Comparison of ENCODE assay signal across 2 cellular contexts in the genomic region with DNA sequence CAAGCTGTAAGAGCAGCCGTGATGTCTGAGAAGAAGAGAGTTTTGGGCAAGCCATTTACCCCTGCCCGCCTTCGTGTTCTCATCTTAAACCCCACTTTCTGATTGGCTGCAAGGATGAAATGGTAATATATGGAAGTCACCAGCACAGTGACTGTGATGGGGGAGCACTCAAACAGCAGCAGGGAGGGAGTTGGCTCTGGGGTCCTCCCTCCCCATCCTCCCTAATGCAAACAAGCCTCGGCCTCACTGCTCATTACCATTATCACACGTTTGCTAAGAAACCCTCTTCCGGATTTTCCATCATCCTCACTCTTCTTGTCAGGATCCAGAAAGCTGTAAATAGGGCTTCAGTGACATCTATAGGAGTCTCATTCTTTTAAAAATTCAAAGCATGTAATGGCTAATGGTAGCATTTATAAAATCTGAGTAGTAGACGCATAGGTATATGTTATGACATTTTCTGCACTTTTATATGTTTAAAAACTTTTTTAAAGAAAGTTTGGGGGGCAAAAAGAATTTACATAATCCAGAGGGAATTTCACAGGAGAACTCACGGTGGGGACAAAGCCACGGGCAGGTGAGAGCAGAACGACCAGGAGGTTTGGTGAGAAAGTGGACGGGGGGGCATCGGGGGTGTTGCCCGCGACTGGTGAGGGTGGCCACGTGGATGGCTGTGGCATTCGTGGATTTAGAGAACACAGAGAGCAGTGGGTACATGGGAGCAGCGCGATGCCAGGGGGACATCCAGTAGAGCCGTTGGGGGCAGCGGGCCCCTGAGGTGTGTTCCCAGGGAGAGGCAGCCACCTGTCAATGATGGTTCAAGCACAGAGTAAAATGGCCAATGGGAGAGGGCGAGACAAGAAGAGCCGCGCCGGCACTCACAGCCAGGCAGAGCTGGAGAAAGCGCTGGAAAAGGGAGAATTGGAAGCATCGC.
A peak's percentile ranks its signal among the peaks of the same experiment; 100 is the strongest.
TF ChIP-seq lines count a peak whose summit lies in the region.

No MANE protein-coding gene starts in this region.

TF ChIP-seq in HepG2, 621 proteins besides CTCF, POLR2A, EP300 and RAD21 (continues in another document):
- TF ChIP-seq TRIM24 (CRISPR knock-in tag; IDR thresholded peaks at IDR 0.05) (no peak), XRCC5 (optimal IDR thresholded peaks at IDR 0.05; ENCODE audit: low read length) (peak; percentile 15), GABPA (IDR thresholded peaks at IDR 0.05; ENCODE audit: low read depth, low read length) (no peak), GABPA (CRISPR knock-in tag; IDR thresholded peaks at IDR 0.05; ENCODE audit: low read depth) (no peak), NFYC (CRISPR knock-in tag; IDR thresholded peaks at IDR 0.05) (no peak), SETDB1 (CRISPR knock-in tag; IDR thresholded peaks at IDR 0.05; ENCODE audit: borderline replicate concordance) (no peak), ZNF263 (CRISPR knock-in tag; IDR thresholded peaks at IDR 0.05) (peak; percentile 90), KAT8 (CRISPR knock-in tag; IDR thresholded peaks at IDR 0.05) (no peak), ZNF274 (CRISPR knock-in tag; IDR thresholded peaks at IDR 0.05) (no peak), CREB1 (IDR thresholded peaks at IDR 0.05) (no peak), CREB1 (CRISPR knock-in tag; IDR thresholded peaks at IDR 0.05) (no peak), KDM1A (CRISPR knock-in tag; IDR thresholded peaks at IDR 0.05) (no peak)
- TF ChIP-seq, protein P1, sequence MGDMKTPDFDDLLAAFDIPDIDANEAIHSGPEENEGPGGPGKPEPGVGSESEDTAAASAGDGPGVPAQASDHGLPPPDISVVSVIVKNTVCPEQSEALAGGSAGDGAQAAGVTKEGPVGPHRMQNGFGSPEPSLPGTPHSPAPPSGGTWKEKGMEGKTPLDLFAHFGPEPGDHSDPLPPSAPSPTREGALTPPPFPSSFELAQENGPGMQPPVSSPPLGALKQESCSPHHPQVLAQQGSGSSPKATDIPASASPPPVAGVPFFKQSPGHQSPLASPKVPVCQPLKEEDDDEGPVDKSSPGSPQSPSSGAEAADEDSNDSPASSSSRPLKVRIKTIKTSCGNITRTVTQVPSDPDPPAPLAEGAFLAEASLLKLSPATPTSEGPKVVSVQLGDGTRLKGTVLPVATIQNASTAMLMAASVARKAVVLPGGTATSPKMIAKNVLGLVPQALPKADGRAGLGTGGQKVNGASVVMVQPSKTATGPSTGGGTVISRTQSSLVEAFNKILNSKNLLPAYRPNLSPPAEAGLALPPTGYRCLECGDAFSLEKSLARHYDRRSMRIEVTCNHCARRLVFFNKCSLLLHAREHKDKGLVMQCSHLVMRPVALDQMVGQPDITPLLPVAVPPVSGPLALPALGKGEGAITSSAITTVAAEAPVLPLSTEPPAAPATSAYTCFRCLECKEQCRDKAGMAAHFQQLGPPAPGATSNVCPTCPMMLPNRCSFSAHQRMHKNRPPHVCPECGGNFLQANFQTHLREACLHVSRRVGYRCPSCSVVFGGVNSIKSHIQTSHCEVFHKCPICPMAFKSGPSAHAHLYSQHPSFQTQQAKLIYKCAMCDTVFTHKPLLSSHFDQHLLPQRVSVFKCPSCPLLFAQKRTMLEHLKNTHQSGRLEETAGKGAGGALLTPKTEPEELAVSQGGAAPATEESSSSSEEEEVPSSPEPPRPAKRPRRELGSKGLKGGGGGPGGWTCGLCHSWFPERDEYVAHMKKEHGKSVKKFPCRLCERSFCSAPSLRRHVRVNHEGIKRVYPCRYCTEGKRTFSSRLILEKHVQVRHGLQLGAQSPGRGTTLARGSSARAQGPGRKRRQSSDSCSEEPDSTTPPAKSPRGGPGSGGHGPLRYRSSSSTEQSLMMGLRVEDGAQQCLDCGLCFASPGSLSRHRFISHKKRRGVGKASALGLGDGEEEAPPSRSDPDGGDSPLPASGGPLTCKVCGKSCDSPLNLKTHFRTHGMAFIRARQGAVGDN (CRISPR knock-in tag; IDR thresholded peaks at IDR 0.05): peak; percentile 15; the same call in 1 of the 2 replicates
- TF ChIP-seq, protein P2, sequence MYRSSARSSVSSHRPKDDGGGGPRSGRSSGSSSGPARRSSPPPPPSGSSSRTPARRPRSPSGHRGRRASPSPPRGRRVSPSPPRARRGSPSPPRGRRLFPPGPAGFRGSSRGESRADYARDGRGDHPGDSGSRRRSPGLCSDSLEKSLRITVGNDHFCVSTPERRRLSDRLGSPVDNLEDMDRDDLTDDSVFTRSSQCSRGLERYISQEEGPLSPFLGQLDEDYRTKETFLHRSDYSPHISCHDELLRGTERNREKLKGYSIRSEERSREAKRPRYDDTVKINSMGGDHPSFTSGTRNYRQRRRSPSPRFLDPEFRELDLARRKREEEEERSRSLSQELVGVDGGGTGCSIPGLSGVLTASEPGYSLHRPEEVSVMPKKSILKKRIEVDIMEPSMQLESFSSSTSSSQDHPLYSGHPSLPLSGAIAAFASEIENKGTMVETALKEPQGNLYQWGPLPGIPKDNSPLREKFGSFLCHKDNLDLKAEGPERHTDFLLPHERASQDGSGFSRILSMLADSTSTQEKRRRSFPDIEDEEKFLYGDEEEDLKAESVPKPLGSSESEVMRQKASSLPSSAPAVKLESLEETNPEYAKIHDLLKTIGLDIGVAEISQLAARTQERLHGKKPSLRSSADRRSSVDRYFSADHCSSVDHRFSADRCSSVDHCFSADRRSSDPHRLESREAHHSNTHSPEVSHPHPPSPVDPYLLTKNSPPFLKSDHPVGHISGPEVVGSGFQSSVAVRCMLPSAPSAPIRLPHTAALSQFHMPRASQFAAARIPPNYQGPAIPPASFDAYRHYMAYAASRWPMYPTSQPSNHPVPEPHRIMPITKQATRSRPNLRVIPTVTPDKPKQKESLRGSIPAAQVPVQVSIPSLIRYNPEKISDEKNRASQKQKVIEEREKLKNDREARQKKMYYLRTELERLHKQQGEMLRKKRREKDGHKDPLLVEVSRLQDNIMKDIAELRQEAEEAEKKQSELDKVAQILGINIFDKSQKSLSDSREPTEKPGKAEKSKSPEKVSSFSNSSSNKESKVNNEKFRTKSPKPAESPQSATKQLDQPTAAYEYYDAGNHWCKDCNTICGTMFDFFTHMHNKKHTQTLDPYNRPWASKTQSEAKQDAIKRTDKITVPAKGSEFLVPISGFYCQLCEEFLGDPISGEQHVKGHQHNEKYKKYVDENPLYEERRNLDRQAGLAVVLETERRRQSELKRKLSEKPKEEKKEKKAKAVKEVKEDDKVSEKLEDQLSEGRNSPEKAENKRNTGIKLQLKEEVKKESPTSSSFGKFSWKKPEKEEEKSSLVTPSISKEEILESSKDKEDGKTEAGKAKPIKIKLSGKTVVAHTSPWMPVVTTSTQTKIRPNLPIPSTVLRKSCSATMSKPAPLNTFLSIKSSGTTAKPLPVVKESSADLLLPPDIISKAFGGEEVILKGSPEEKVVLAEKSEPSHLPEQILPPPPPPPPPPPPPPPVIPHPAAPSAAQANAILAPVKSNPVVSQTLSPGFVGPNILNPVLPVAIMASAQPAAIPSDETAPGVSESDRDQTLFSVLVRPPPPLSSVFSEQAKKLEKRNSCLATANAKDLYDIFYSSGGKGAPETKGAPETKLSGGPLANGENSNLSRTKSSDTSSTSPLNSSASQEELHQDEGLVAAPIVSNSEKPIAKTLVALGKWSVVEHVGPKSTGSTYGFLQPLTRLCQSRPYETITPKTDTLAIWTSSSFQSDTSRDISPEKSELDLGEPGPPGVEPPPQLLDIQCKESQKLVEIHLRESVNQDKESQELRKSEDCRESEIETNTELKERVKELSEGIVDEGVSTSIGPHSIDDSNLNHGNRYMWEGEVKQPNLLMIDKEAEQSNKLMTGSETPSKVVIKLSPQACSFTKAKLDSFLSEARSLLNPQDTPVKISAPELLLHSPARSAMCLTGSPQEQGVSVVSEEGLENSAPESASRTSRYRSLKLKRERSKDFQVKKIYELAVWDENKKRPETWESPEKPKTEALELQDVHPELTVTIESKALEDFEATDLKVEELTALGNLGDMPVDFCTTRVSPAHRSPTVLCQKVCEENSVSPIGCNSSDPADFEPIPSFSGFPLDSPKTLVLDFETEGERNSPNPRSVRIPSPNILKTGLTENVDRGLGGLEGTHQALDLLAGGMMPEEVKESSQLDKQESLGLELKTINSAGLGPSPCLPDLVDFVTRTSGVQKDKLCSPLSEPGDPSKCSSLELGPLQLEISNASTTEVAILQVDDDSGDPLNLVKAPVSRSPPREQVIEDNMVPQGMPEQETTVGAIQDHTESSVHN (CRISPR knock-in tag; IDR thresholded peaks at IDR 0.05): no peak

TF ChIP-seq in WTC11, 78 proteins besides CTCF, POLR2A, EP300 and RAD21:
- TF ChIP-seq, protein P3, sequence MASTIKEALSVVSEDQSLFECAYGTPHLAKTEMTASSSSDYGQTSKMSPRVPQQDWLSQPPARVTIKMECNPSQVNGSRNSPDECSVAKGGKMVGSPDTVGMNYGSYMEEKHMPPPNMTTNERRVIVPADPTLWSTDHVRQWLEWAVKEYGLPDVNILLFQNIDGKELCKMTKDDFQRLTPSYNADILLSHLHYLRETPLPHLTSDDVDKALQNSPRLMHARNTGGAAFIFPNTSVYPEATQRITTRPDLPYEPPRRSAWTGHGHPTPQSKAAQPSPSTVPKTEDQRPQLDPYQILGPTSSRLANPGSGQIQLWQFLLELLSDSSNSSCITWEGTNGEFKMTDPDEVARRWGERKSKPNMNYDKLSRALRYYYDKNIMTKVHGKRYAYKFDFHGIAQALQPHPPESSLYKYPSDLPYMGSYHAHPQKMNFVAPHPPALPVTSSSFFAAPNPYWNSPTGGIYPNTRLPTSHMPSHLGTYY (CRISPR knock-in tag; IDR thresholded peaks at IDR 0.05): no peak
- peak; percentile 44; the same call in 1 of the 2 replicates for TF ChIP-seq ZNF263 (CRISPR knock-in tag; IDR thresholded peaks at IDR 0.05; ENCODE audit: low read depth)
TF ChIP-seq in WTC11: peak in this region for 1.
